In genomic region chr16:2767891-2768290, GRCh38 we compare ENCODE assay signal across 1 cellular context.
TF ChIP-seq lines count a peak whose summit lies in the region.

No MANE protein-coding gene starts in this region.

TF ChIP-seq in IMR-90, 13 proteins besides CTCF, POLR2A, EP300 and RAD21:
- TF ChIP-seq USF2 (IDR thresholded peaks at IDR 0.05; ENCODE audit: low read depth, low read length) (no peak), RFX5 (IDR thresholded peaks at IDR 0.05; ENCODE audit: low read depth, low read length) (no peak), RCOR1 (IDR thresholded peaks at IDR 0.05; ENCODE audit: insufficient replicate concordance, low read length) (no peak), ELK1 (IDR thresholded peaks at IDR 0.05; ENCODE audit: borderline replicate concordance, low read depth, low read length) (no peak), BHLHE40 (IDR thresholded peaks at IDR 0.05; ENCODE audit: low read depth, low read length) (no peak)
